Comparison of ENCODE assay signal across 24 cellular contexts in genomic region chr18:44764863-44765262, GRCh38.
"Had no signal": no experiment of that assay in that cellular context is flagged by ENCODE, and none has a peak within 500 bp of the region (broad histone marks: within the 10 kb centered on the region; RNA-seq: fewer than 3 reads in every experiment).

No MANE protein-coding gene starts in this region.

- DNase-seq: activated CD4-positive, alpha-beta T cell treated with anti-CD3 and anti-CD28 coated beads, Interleukin-2, amount 10 ng/mL, durations not matched to agents 7 days and 5 days; activated CD8-positive, alpha-beta T cell treated with anti-CD3 and anti-CD28 coated beads, Interleukin-2, amount 10 ng/mL, durations not matched to agents 7 days and 5 days; activated effector memory CD4-positive, alpha-beta T cell treated with Interleukin-2 at 50 U/mL for 16 hours; activated naive CD4-positive, alpha-beta T cell treated with anti-CD3 and anti-CD28 coated beads, Interleukin-2, amount 10 ng/mL, durations not matched to agents 7 days and 5 days; activated naive CD8-positive, alpha-beta T cell treated with anti-CD3 and anti-CD28 coated beads, Interleukin-2, amount 50 U/mL, for 24 hours; activated T-cell treated with anti-CD3 and anti-CD28 coated beads, Interleukin-2, amount 50 U/mL, for 24 hours; anterior cingulate cortex; brain microvascular endothelial cell; central memory CD4-positive, alpha-beta T cell; endodermal cell; foreskin melanocyte; heart left ventricle; left ventricle myocardium superior; mesendoderm; natural killer cell; retina; stimulated activated CD4-positive, alpha-beta T cell treated with anti-CD3 and anti-CD28 coated beads, Interleukin-2, amount 100 ng/mL, for 24 hours; stimulated activated naive CD8-positive, alpha-beta T cell treated with anti-CD3 and anti-CD28 coated beads, Interleukin-15, amount 100 ng/mL, for 72 hours; T-cell had no signal

- H3K36me3 Mint-ChIP-seq: natural killer cell, T-cell had no signal

- H3K27ac ChIP-seq: brain microvascular endothelial cell, epithelial cell of prostate, parathyroid adenoma had no signal

- H3K27me3 Mint-ChIP-seq: T-cell, type B pancreatic cell had no signal

- ATAC-seq: activated CD4-positive, CD25-positive, alpha-beta regulatory T cell treated with anti-CD3 and anti-CD28 coated beads, Interleukin-2, amount 50 U/mL, for 24 hours; activated CD8-positive, alpha-beta T cell treated with anti-CD3 and anti-CD28 coated beads, Interleukin-2, amount 10 ng/mL, durations not matched to agents 7 days and 5 days; activated naive CD8-positive, alpha-beta T cell treated with anti-CD3 and anti-CD28 coated beads, Interleukin-2, amount 50 U/mL, for 24 hours; heart left ventricle; left ventricle myocardium superior; natural killer cell; SK-N-SH treated with all-trans-retinoic acid at 6 μM for 48 hours; stimulated activated naive CD8-positive, alpha-beta T cell treated with anti-CD3 and anti-CD28 coated beads, Interleukin-15, amount 100 ng/mL, for 72 hours; T-cell had no signal

- H3K36me3 ChIP-seq: brain microvascular endothelial cell, heart left ventricle had no signal

- H3K4me3 Mint-ChIP-seq: activated CD4-positive, alpha-beta T cell treated with anti-CD3 and anti-CD28 coated beads, Interleukin-2, amount 10 ng/mL, durations not matched to agents 7 days and 5 days; activated CD8-positive, alpha-beta T cell treated with anti-CD3 and anti-CD28 coated beads, Interleukin-2, amount 10 ng/mL, durations not matched to agents 7 days and 5 days; activated naive CD4-positive, alpha-beta T cell treated with anti-CD3 and anti-CD28 coated beads, Interleukin-2, amount 10 ng/mL, durations not matched to agents 7 days and 5 days; activated naive CD8-positive, alpha-beta T cell treated with anti-CD3 and anti-CD28 coated beads, Interleukin-2, amount 50 U/mL, for 24 hours; activated T-cell treated with anti-CD3 and anti-CD28 coated beads, Interleukin-2, amount 50 U/mL, for 24 hours; endodermal cell; natural killer cell; stimulated activated naive CD8-positive, alpha-beta T cell treated with anti-CD3 and anti-CD28 coated beads, Interleukin-15, amount 100 ng/mL, for 72 hours; T-cell; type B pancreatic cell had no signal

- H3K4me3 ChIP-seq: heart left ventricle had no signal

- H3K27me3 ChIP-seq: brain microvascular endothelial cell, heart left ventricle had no signal

- H3K9ac ChIP-seq: parathyroid adenoma had no signal

- H3K9me3 ChIP-seq: heart left ventricle had no signal

- H3K9me3 Mint-ChIP-seq: activated naive CD4-positive, alpha-beta T cell treated with anti-CD3 and anti-CD28 coated beads, Interleukin-2, amount 10 ng/mL, durations not matched to agents 7 days and 5 days; activated naive CD8-positive, alpha-beta T cell treated with anti-CD3 and anti-CD28 coated beads, Interleukin-2, amount 50 U/mL, for 24 hours; activated T-cell treated with anti-CD3 and anti-CD28 coated beads, Interleukin-2, amount 50 U/mL, for 24 hours; endodermal cell; natural killer cell had no signal

- H3K27ac Mint-ChIP-seq: activated CD4-positive, alpha-beta T cell treated with anti-CD3 and anti-CD28 coated beads, Interleukin-2, amount 10 ng/mL, durations not matched to agents 7 days and 5 days; activated CD8-positive, alpha-beta T cell treated with anti-CD3 and anti-CD28 coated beads, Interleukin-2, amount 10 ng/mL, durations not matched to agents 7 days and 5 days; activated naive CD4-positive, alpha-beta T cell treated with anti-CD3 and anti-CD28 coated beads, Interleukin-2, amount 10 ng/mL, durations not matched to agents 7 days and 5 days; activated naive CD8-positive, alpha-beta T cell treated with anti-CD3 and anti-CD28 coated beads, Interleukin-2, amount 50 U/mL, for 24 hours; activated T-cell treated with anti-CD3 and anti-CD28 coated beads, Interleukin-2, amount 50 U/mL, for 24 hours; endodermal cell; natural killer cell; stimulated activated naive CD8-positive, alpha-beta T cell treated with anti-CD3 and anti-CD28 coated beads, Interleukin-15, amount 100 ng/mL, for 72 hours; T-cell; type B pancreatic cell had no signal

- H2AFZ ChIP-seq: parathyroid adenoma had no signal
